ENCODE assay signal across 2 cellular contexts in the genomic region with DNA sequence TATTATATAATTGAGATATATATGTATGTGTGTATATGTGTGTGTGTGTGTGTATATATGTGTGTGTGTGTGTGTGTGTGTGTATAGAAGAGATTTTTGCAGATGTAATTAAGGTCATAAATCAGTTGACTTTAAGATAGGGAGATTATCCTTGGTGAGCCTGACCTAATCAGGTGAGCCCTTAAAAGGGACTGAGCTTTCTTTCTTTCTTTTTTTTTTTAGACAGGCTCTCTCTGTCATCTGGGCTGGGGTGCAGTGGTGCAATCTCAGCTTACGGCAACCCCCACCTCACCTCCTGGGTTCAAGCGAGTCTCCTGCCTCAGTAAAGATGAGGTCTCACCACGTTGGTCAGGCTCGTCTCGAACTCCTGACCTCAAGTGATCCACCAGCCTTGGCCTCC.
TF ChIP-seq lines count a peak whose summit lies in the region.

No MANE protein-coding gene starts in this region.

TF ChIP-seq in liver, 16 proteins besides CTCF, POLR2A, EP300 and RAD21 (continued from another document):
- TF ChIP-seq ZBTB33 (IDR thresholded peaks at IDR 0.05) (no peak), FOXA2 (IDR thresholded peaks at IDR 0.05) (no peak), MAX (IDR thresholded peaks at IDR 0.05) (no peak), GABPA (IDR thresholded peaks at IDR 0.05 in 1 of 2, conservative IDR thresholded peaks at IDR 0.05 in 1 of 2) (no peak), EGR1 (IDR thresholded peaks at IDR 0.05; ENCODE audit: low read depth in 2 of 2) (no peak), RXRA (IDR thresholded peaks at IDR 0.05) (no peak), JUND (IDR thresholded peaks at IDR 0.05) (no peak), SP1 (IDR thresholded peaks at IDR 0.05) (no peak), HNF4G (IDR thresholded peaks at IDR 0.05) (no peak), ATF3 (IDR thresholded peaks at IDR 0.05) (no peak), FOXA1 (IDR thresholded peaks at IDR 0.05) (no peak), TAF1 (conservative IDR thresholded peaks at IDR 0.05) (no peak), HNF4A (conservative IDR thresholded peaks at IDR 0.05) (no peak)
- TF ChIP-seq, protein P1, sequence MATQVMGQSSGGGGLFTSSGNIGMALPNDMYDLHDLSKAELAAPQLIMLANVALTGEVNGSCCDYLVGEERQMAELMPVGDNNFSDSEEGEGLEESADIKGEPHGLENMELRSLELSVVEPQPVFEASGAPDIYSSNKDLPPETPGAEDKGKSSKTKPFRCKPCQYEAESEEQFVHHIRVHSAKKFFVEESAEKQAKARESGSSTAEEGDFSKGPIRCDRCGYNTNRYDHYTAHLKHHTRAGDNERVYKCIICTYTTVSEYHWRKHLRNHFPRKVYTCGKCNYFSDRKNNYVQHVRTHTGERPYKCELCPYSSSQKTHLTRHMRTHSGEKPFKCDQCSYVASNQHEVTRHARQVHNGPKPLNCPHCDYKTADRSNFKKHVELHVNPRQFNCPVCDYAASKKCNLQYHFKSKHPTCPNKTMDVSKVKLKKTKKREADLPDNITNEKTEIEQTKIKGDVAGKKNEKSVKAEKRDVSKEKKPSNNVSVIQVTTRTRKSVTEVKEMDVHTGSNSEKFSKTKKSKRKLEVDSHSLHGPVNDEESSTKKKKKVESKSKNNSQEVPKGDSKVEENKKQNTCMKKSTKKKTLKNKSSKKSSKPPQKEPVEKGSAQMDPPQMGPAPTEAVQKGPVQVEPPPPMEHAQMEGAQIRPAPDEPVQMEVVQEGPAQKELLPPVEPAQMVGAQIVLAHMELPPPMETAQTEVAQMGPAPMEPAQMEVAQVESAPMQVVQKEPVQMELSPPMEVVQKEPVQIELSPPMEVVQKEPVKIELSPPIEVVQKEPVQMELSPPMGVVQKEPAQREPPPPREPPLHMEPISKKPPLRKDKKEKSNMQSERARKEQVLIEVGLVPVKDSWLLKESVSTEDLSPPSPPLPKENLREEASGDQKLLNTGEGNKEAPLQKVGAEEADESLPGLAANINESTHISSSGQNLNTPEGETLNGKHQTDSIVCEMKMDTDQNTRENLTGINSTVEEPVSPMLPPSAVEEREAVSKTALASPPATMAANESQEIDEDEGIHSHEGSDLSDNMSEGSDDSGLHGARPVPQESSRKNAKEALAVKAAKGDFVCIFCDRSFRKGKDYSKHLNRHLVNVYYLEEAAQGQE (IDR thresholded peaks at IDR 0.05): no peak

TF ChIP-seq in HepG2, 621 proteins besides CTCF, POLR2A, EP300 and RAD21 (continued from another document):
- no peak for TF ChIP-seq ARID3A (IDR thresholded peaks at IDR 0.05; ENCODE audit: low read depth, low read length)
- no peak for TF ChIP-seq BRD4 (CRISPR knock-in tag; IDR thresholded peaks at IDR 0.05)
- no peak for TF ChIP-seq PHF21A (CRISPR knock-in tag; IDR thresholded peaks at IDR 0.05)
- TF ChIP-seq CEBPG (CRISPR knock-in tag; IDR thresholded peaks at IDR 0.05): no peak
